7 cellular contexts compared by ENCODE assay signal in genomic region chr20:34364013-34364382, GRCh38. TPM values are rescaled to one million over a fixed set of nuclear protein-coding genes. Genes with fewer than 3 reads are reported as not detected.
DNase-seq lines count a peak whose midpoint lies in the region; ATAC-seq and TF ChIP-seq lines count a peak whose summit lies in the region.

No MANE protein-coding gene starts in this region.

- H3K4me1 Mint-ChIP-seq in GM23338: peaks cover 17% of the 10 kb centered on the region

- 0 out of 2 replicates have a peak, but pooled peaks cover 3% of the 10 kb centered on the region for H3F3A ChIP-seq in GM23338 (replicated peaks; ENCODE audit: low read depth)

- TF ChIP-seq CTCF in GM23338 (conservative IDR thresholded peaks at IDR 0.05; ENCODE audit: low read depth in 2 of 2): no peak
- TF ChIP-seq CTCF in RWPE1 (conservative IDR thresholded peaks at IDR 0.05; ENCODE audit: low read depth): no peak
- TF ChIP-seq CTCF in dorsolateral prefrontal cortex (IDR thresholded peaks at IDR 0.05 in 54 of 56, conservative IDR thresholded peaks at IDR 0.05 in 2 of 56; ENCODE audit: low read depth in 1 of 56, partially characterized antibody in 56 of 56): no peak

- H3K4me3 ChIP-seq in GM23338 (peak overlapping the region; percentile 94), dorsolateral prefrontal cortex (peak overlapping the region; percentile 61 to 99 (median 92)), muscle layer of duodenum (ENCODE audit: low read depth in 1 of 2, low read length in 2 of 2) (peak overlapping the region; percentile 88 to 96)

- peak overlapping the region; percentile 90 for H3K4me2 ChIP-seq in GM23338

- peak overlapping the region; percentile 94 for H3K4me3 Mint-ChIP-seq in GM23338

- H3K9me2 ChIP-seq in GM23338 (ENCODE audit: insufficient read depth): no peaks in the 10 kb centered on the region

- H3K79me2 ChIP-seq in GM23338 (replicated peaks; ENCODE audit: insufficient read depth): peaks cover 54% of the 10 kb centered on the region

- POLR2A ChIA-PET in RWPE1 (lab: Yijun Ruan, JAX; ENCODE audit: low non-redundant PET): interaction anchor here (1.0 to 1.2 kb wide), 3 partner anchors 51 to 131 kb away, joined by 3 to 5 read pairs (median 4); no protein-coding TSS in a partner anchor

- H2AFZ ChIP-seq in GM23338: peak overlapping the region; percentile 89

- H3K27me3 Mint-ChIP-seq in GM23338 (ENCODE audit: insufficient read depth, low read depth, poor library complexity): peaks cover 12% of the 10 kb centered on the region

- no peak for DNase-seq in GM23338 (ENCODE audit: low spot score)
- DNase-seq in RWPE1 (ENCODE audit: low spot score): no peak
- no peak for DNase-seq in dorsolateral prefrontal cortex

- peaks cover 14% of the 10 kb centered on the region for H3K36me3 Mint-ChIP-seq in GM23338 (ENCODE audit: low read depth)

- H3K27ac ChIP-seq in GM23338 (ENCODE audit: low read depth) (no peak overlapping the region), RWPE1 (peak overlapping the region; percentile 86), dorsolateral prefrontal cortex (peak overlapping the region in 58 of 59 donors; percentile 72 to 98 (median 94)), muscle layer of duodenum (ENCODE audit: low read length) (peak overlapping the region; percentile 61)

- intact Hi-C loops in dorsolateral prefrontal cortex (cut with DNase I): loop anchor here (5.0 kb wide), 3 partner anchors 52 to 632 kb away; partner anchors contain the start of genes DYNLRB1 (in 1 of the 2) and ZNF341 (in 1 of the 2)

- H3K4me1 ChIP-seq in GM23338 (ENCODE audit: insufficient read depth): peaks cover 22% of the 10 kb centered on the region
- peaks cover 13 to 43% of the 10 kb centered on the region in 2 donors for H3K4me1 ChIP-seq in muscle layer of duodenum (ENCODE audit: control insufficient read depth in 1 of 2, insufficient read depth in 2 of 2, low read length in 2 of 2)

- no peaks in the 10 kb centered on the region for H3K9me3 ChIP-seq in muscle layer of duodenum (ENCODE audit: control insufficient read depth in 1 of 2, low read length in 2 of 2)

- H3K27me3 ChIP-seq in GM23338 (ENCODE audit: insufficient read depth): no peaks in the 10 kb centered on the region
- no peaks in the 10 kb centered on the region for H3K27me3 ChIP-seq in dorsolateral prefrontal cortex
- no peaks in the 10 kb centered on the region for H3K27me3 ChIP-seq in muscle layer of duodenum (ENCODE audit: low read depth, low read length)

- CTCF ChIA-PET in RWPE1 (lab: Yijun Ruan, JAX): interaction anchor here (0.6 to 3.8 kb wide), 3 partner anchors 50 to 1107 kb away, joined by 4 to 44 read pairs (median 5); no protein-coding TSS in a partner anchor

- H3K27ac Mint-ChIP-seq in GM23338: no peak overlapping the region

- H4K20me1 ChIP-seq in GM23338 (replicated peaks; ENCODE audit: insufficient read depth): peaks cover 33% of the 10 kb centered on the region

- H3K36me3 ChIP-seq in GM23338 (ENCODE audit: insufficient read depth) (no peaks in the 10 kb centered on the region; the same call in 1 of the 2 replicates), muscle layer of duodenum (ENCODE audit: control insufficient read depth in 1 of 2, insufficient read depth in 2 of 2, low read length in 2 of 2) (peaks cover 0 to 2% of the 10 kb centered on the region in 2 donors)

- ATAC-seq in GM23338 (no peak), GM21528 (IDR thresholded peaks at IDR 0.05; ENCODE audit: low FRiP score, unreplicated experiment) (no peak), HG03469 (IDR thresholded peaks at IDR 0.05; ENCODE audit: unreplicated experiment) (no peak), HG02759 (IDR thresholded peaks at IDR 0.05; ENCODE audit: unreplicated experiment) (no peak)

- no peaks in the 10 kb centered on the region for H3K9me3 Mint-ChIP-seq in GM23338

TF ChIP-seq in GM23338, 12 proteins besides CTCF, POLR2A, EP300 and RAD21:
- TF ChIP-seq CREB1 (CRISPR knock-in tag; IDR thresholded peaks at IDR 0.05; ENCODE audit: low read depth) (peak; percentile 53), ETS1 (IDR thresholded peaks at IDR 0.05) (no peak)

RNA-seq across cellular contexts. Expression of gene ITCH, which starts 0.9 kb away (rescaled TPM):
- total RNA-seq in GM23338 (2014; rRNA removed; shearing (Covaris generic)): 24.9 and 31.6 TPM in 2 replicates
- 16.1 and 16.4 TPM in 2 replicates for polyA plus RNA-seq in GM23338 (2016; fragmentation: Nextera tagmentation; extraction: Ambion mirVana)
- 100 to 1,000 TPM in 19 of 120 experiments, 10 to 100 TPM in 101; 60.3 to 137 (median 86.3) TPM for total RNA-seq in dorsolateral prefrontal cortex
